11 cellular contexts compared by ENCODE assay signal in genomic region chr2:28643911-28644334, GRCh38.
DNase-seq lines count a peak whose midpoint lies in the region; ATAC-seq and TF ChIP-seq lines count a peak whose summit lies in the region.
"Had no signal": no experiment of that assay in that cellular context is flagged by ENCODE, and none has a peak within 500 bp of the region (broad histone marks: within the 10 kb centered on the region; RNA-seq: fewer than 3 reads in every experiment).

No MANE protein-coding gene starts in this region.

- TF ChIP-seq CTCF in AG10803 (conservative IDR thresholded peaks at IDR 0.05; ENCODE audit: low read length) (no peak), mammary epithelial cell (conservative IDR thresholded peaks at IDR 0.05 in 1 of 2, IDR thresholded peaks at IDR 0.05 in 1 of 2; ENCODE audit: extremely low read depth in 1 of 2, insufficient read depth in 1 of 2, low read depth in 1 of 2, low read length in 2 of 2) (no peak)

- peak overlapping the region; percentile 68 for H2AFZ ChIP-seq in mammary epithelial cell (ENCODE audit: low read depth, low read length)

- H3K9me3 ChIP-seq in mammary epithelial cell (replicated peaks; ENCODE audit: insufficient read depth, low read length), result no peaks in the 10 kb centered on the region

- no peaks in the 10 kb centered on the region for H3K27me3 ChIP-seq in mammary epithelial cell (ENCODE audit: insufficient read depth, low read length)

- intact Hi-C loops in mammary epithelial cell (cut with micrococcal nuclease), result loop anchor here (1.0 to 5.0 kb wide), 4 partner anchors 29 to 108 kb away; partner anchors contain the start of gene PPP1CB

- H3K79me2 ChIP-seq in mammary epithelial cell (ENCODE audit: insufficient read depth, low read length), result no peaks in the 10 kb centered on the region

- CTCF ChIA-PET in mammary epithelial cell (lab: Charles Lee; ENCODE audit: low non-redundant PET), result interaction anchor here (1.0 kb wide), 1 partner anchor 50 kb away, joined by 5 read pairs; no protein-coding TSS in a partner anchor

- WGBS in mammary epithelial cell (ENCODE audit: low coverage, missing lambda C conversion rate), result 7% methylated on average over 11 of the region's 11 CpGs

- H3K36me3 ChIP-seq in mammary epithelial cell (ENCODE audit: insufficient read depth, low read length), result no peaks in the 10 kb centered on the region

- DNase-seq in AG10803 (ENCODE audit: low read depth), result peak; percentile 85
- peak; percentile 20 for DNase-seq in MV-4-11 (lab: John Stamatoyannopoulos, UW)
- peak; percentile 93 for DNase-seq in mammary epithelial cell
- peak; percentile 29 to 80 for DNase-seq in lung microvascular endothelial cell (ENCODE audit: low read depth in 2 of 2)
- no peak for DNase-seq in 8988T
- DNase-seq in activated CD8-positive, alpha-beta memory T cell treated with anti-CD3 and anti-CD28 coated beads, Interleukin-2, amount 50 U/mL, for 4 hours, result no peak
- no peak for DNase-seq in NCI-H1105 (lab: John Stamatoyannopoulos, UW)
- DNase-seq: COR-L47; NCI-H187 treated with DMSO at 0.1 percent for 48 hours; stimulated activated CD4-positive, alpha-beta T cell treated with anti-CD3 and anti-CD28 coated beads, Interleukin-2, amount 100 ng/mL, for 24 hours had no signal

- H3K9ac ChIP-seq in mammary epithelial cell (ENCODE audit: insufficient read depth, low read length), result peak overlapping the region; percentile 75

- in situ Hi-C loops in mammary epithelial cell (cut with MboI; ENCODE audit: low sequenced_read_pairs in 2 of 2), result no loop called here

- peak overlapping the region; percentile 67 for H3K4me2 ChIP-seq in mammary epithelial cell (ENCODE audit: insufficient read depth, low read depth, low read length)

- H3K4me3 ChIP-seq in AG10803 (ENCODE audit: low read length) (no peak overlapping the region), mammary epithelial cell (replicated peaks in 1 of 3; ENCODE audit: insufficient read depth in 1 of 3, low read depth in 2 of 3, low read length in 3 of 3) (no peak overlapping the region)

- ATAC-seq in HG03432 (IDR thresholded peaks at IDR 0.05; ENCODE audit: unreplicated experiment), result no peak

- peaks cover 40% of the 10 kb centered on the region for H3K4me1 ChIP-seq in mammary epithelial cell (ENCODE audit: insufficient read depth, low read length)

- dilution Hi-C loops in mammary epithelial cell (cut with HindIII; ENCODE audit: low sequenced_read_pairs), result no loop called here

- H3K27ac ChIP-seq in mammary epithelial cell (ENCODE audit: insufficient read depth, low read depth, low read length), result peak overlapping the region; percentile 96

- H4K20me1 ChIP-seq in mammary epithelial cell (ENCODE audit: insufficient read depth, low read length), result no peaks in the 10 kb centered on the region

- BruUV-seq in mammary epithelial cell (replicated peaks; lab: Mats Ljungman, UMichigan), result no TSS peak

Comparison
In these comparisons a context has a peak if more than half of its experiments do, and no peak if none do; other contexts are left out.
1. DNase-seq: peak in AG10803 (single experiment), MV-4-11 (single experiment), mammary epithelial cell (single experiment) and lung microvascular endothelial cell (2 of 2); none in 8988T (single experiment), activated CD8-positive, alpha-beta memory T cell treated with anti-CD3 and anti-CD28 coated beads, Interleukin-2, amount 50 U/mL, for 4 hours (single experiment) and NCI-H1105 (single experiment).